Comparison of ENCODE assay signal across 12 cellular contexts in the genomic region with DNA sequence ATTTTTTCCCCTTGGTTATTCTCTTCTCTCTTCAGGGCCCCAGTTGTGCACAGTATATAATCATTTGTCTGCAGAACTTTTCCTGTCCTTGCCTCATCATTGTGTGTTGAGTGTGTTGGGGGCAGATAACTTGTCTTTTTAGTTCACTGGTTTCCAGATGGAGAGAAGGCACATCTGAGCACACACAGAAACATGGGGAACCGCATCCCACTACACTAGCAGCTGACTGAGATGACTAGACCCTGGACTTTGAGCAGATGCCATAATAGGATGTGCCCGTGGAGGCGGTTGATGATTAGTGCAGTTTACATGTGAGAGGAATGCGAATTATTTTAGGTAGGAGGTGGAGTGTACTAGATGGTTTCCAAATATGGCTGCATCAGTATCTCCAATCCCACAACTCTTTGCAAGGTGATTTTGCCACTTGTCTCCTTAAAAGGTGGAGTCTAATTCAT. TPM values are rescaled to one million over a fixed set of nuclear protein-coding genes. Genes with fewer than 3 reads are reported as not detected.
DNase-seq lines count a peak whose midpoint lies in the region; ATAC-seq and TF ChIP-seq lines count a peak whose summit lies in the region.
"Had no signal": no experiment of that assay in that cellular context is flagged by ENCODE, and none has a peak within 500 bp of the region (broad histone marks: within the 10 kb centered on the region; RNA-seq: fewer than 3 reads in every experiment).

No MANE protein-coding gene starts in this region.

- no peak overlapping the region for H3K4me2 ChIP-seq in mesendoderm (ENCODE audit: low read length)

- no CpG with 5 or more reads among the region's 4 CpGs for WGBS in mesendoderm (ENCODE audit: extremely low coverage, insufficient coverage, low lambda C conversion rate)

- H3K18ac ChIP-seq in mesendoderm (ENCODE audit: low read length) = no peak overlapping the region

- no peaks in the 10 kb centered on the region for H3K27me3 ChIP-seq in mesendoderm (ENCODE audit: insufficient read depth, low read length, poor library complexity)

- no peaks in the 10 kb centered on the region for H3K79me1 ChIP-seq in mesendoderm (ENCODE audit: low read length)

- no peak overlapping the region for H3K23ac ChIP-seq in mesendoderm (ENCODE audit: low read length)

- H4K5ac ChIP-seq in mesendoderm (ENCODE audit: low read length) = no peak overlapping the region

- no peak overlapping the region for H2AK5ac ChIP-seq in mesendoderm (ENCODE audit: low read length)

- H3K9me3 Mint-ChIP-seq in activated T-helper 1 cell treated with anti-CD3 and anti-CD28 coated beads, Interleukin-12 subunit alpha, Interleukin-12 subunit beta, Interleukin-2, Interleukin-4 antibody, amounts not matched to agents 30 ng/mL and 10 ng/mL and 1 ng/mL, durations not matched to agents 14 hours and 24 hours and 36 hours = no peaks in the 10 kb centered on the region
- H3K9me3 Mint-ChIP-seq: activated T-cell treated with anti-CD3 and anti-CD28 coated beads, Interleukin-2, amount 50 U/mL, for 24 hours; neural crest cell had no signal

- no peak for ATAC-seq in GM18873 (IDR thresholded peaks at IDR 0.05; ENCODE audit: low FRiP score, unreplicated experiment)
- ATAC-seq: foreskin keratinocyte had no signal

- no peak overlapping the region for H2BK15ac ChIP-seq in mesendoderm (replicated peaks; ENCODE audit: low read depth)

- DNase-seq in EL (peak; percentile 69), OCI-M2 (lab: John Stamatoyannopoulos, UW; ENCODE audit: unreplicated experiment) (peak; percentile 67), erythroblast (lab: John Stamatoyannopoulos, UW) (peak; percentile 24 to 58), non-pigmented ciliary epithelial cell (ENCODE audit: low read depth) (peak; percentile 75), GF-D8 (lab: John Stamatoyannopoulos, UW) (no peak), mesendoderm (no peak)
- no peak for DNase-seq in activated T-helper 1 cell treated with anti-CD3 and anti-CD28 coated beads, Interleukin-12 subunit alpha, Interleukin-12 subunit beta, Interleukin-2, Interleukin-4 antibody, amounts not matched to agents 30 ng/mL and 10 ng/mL and 1 ng/mL, durations not matched to agents 14 hours and 24 hours and 36 hours (ENCODE audit: low spot score)
- DNase-seq: activated T-cell treated with anti-CD3 and anti-CD28 coated beads, Interleukin-2, amount 50 U/mL, for 24 hours had no signal

- H3K79me2 ChIP-seq in mesendoderm (ENCODE audit: control insufficient read depth, insufficient read depth, low read length) = no peaks in the 10 kb centered on the region

- no peak overlapping the region for H3K27ac Mint-ChIP-seq in activated T-helper 1 cell treated with anti-CD3 and anti-CD28 coated beads, Interleukin-12 subunit alpha, Interleukin-12 subunit beta, Interleukin-2, Interleukin-4 antibody, amounts not matched to agents 30 ng/mL and 10 ng/mL and 1 ng/mL, durations not matched to agents 14 hours and 24 hours and 36 hours
- H3K27ac Mint-ChIP-seq: activated T-cell treated with anti-CD3 and anti-CD28 coated beads, Interleukin-2, amount 50 U/mL, for 24 hours had no signal

- no peak overlapping the region for H3K4ac ChIP-seq in mesendoderm (ENCODE audit: low read depth, low read length)

- H2BK5ac ChIP-seq in mesendoderm (ENCODE audit: low read length) = no peak overlapping the region

- H3K36me3 Mint-ChIP-seq in activated T-helper 1 cell treated with anti-CD3 and anti-CD28 coated beads, Interleukin-12 subunit alpha, Interleukin-12 subunit beta, Interleukin-2, Interleukin-4 antibody, amounts not matched to agents 30 ng/mL and 10 ng/mL and 1 ng/mL, durations not matched to agents 14 hours and 24 hours and 36 hours (ENCODE audit: low read depth) = no peaks in the 10 kb centered on the region

- intact Hi-C loops in activated T-helper 1 cell treated with anti-CD3 and anti-CD28 coated beads, Interleukin-12 subunit alpha, Interleukin-12 subunit beta, Interleukin-2, Interleukin-4 antibody, amounts not matched to agents 30 ng/mL and 10 ng/mL and 1 ng/mL, durations not matched to agents 14 hours and 24 hours and 36 hours (cut with micrococcal nuclease) = no loop called here

- no peak overlapping the region for H3K27ac ChIP-seq in mesendoderm (ENCODE audit: low read depth, low read length)
- H3K27ac ChIP-seq: foreskin keratinocyte, skin epidermis had no signal

- no peak overlapping the region for H3K9ac ChIP-seq in mesendoderm (ENCODE audit: low read length)

- H3K27me3 Mint-ChIP-seq in activated T-helper 1 cell treated with anti-CD3 and anti-CD28 coated beads, Interleukin-12 subunit alpha, Interleukin-12 subunit beta, Interleukin-2, Interleukin-4 antibody, amounts not matched to agents 30 ng/mL and 10 ng/mL and 1 ng/mL, durations not matched to agents 14 hours and 24 hours and 36 hours (ENCODE audit: insufficient read depth) = peaks cover 7% of the 10 kb centered on the region

- no peak overlapping the region for H3K4me3 Mint-ChIP-seq in activated T-helper 1 cell treated with anti-CD3 and anti-CD28 coated beads, Interleukin-12 subunit alpha, Interleukin-12 subunit beta, Interleukin-2, Interleukin-4 antibody, amounts not matched to agents 30 ng/mL and 10 ng/mL and 1 ng/mL, durations not matched to agents 14 hours and 24 hours and 36 hours
- H3K4me3 Mint-ChIP-seq: activated T-cell treated with anti-CD3 and anti-CD28 coated beads, Interleukin-2, amount 50 U/mL, for 24 hours; neural crest cell had no signal

- H3K56ac ChIP-seq in mesendoderm (ENCODE audit: low read length) = no peak overlapping the region

- no peak overlapping the region for H3K4me3 ChIP-seq in mesendoderm (ENCODE audit: low read length)
- H3K4me3 ChIP-seq: skin epidermis had no signal

- H3K36me3 ChIP-seq in mesendoderm (ENCODE audit: control insufficient read depth, insufficient read depth, low read length) = no peaks in the 10 kb centered on the region

- H2BK120ac ChIP-seq in mesendoderm (ENCODE audit: low read depth, low read length) = no peak overlapping the region

- TF ChIP-seq POLR2A in erythroblast (IDR thresholded peaks at IDR 0.05; ENCODE audit: low read length) = no peak

- H4K8ac ChIP-seq in mesendoderm (ENCODE audit: low read depth, low read length) = no peak overlapping the region

- H3K4me1 ChIP-seq in mesendoderm (ENCODE audit: control insufficient read depth, low read depth, low read length) = no peaks in the 10 kb centered on the region
- H3K4me1 ChIP-seq: foreskin keratinocyte had no signal

- H3K4me1 Mint-ChIP-seq in activated T-helper 1 cell treated with anti-CD3 and anti-CD28 coated beads, Interleukin-12 subunit alpha, Interleukin-12 subunit beta, Interleukin-2, Interleukin-4 antibody, amounts not matched to agents 30 ng/mL and 10 ng/mL and 1 ng/mL, durations not matched to agents 14 hours and 24 hours and 36 hours (ENCODE audit: low read depth) = no peaks in the 10 kb centered on the region

RNA-seq across cellular contexts. Expression of a gene that starts 26.5 kb away (rescaled TPM):
- polyA plus RNA-seq in mesendoderm (2013, experiment 1 of 2) = 18.8 TPM
- polyA plus RNA-seq in mesendoderm (2013, experiment 2 of 2) = 18.6 TPM
- total RNA-seq in activated T-helper 1 cell treated with anti-CD3 and anti-CD28 coated beads, Interleukin-12 subunit alpha, Interleukin-12 subunit beta, Interleukin-2, Interleukin-4 antibody, amounts not matched to agents 30 ng/mL and 10 ng/mL and 1 ng/mL, durations not matched to agents 14 hours and 24 hours and 36 hours = 0.05 and 0.13 TPM in 2 replicates

Comparison
In these comparisons a context has a peak if more than half of its experiments do, and no peak if none do; other contexts are left out.
1. DNase-seq: peak in EL (single experiment), OCI-M2 (single experiment), erythroblast (2 of 2) and non-pigmented ciliary epithelial cell (single experiment); none in GF-D8 (single experiment), mesendoderm (single experiment) and activated T-helper 1 cell treated with anti-CD3 and anti-CD28 coated beads, Interleukin-12 subunit alpha, Interleukin-12 subunit beta, Interleukin-2, Interleukin-4 antibody, amounts not matched to agents 30 ng/mL and 10 ng/mL and 1 ng/mL, durations not matched to agents 14 hours and 24 hours and 36 hours (single experiment).